ENCODE assay signal across 1 cellular context in the genomic region with DNA sequence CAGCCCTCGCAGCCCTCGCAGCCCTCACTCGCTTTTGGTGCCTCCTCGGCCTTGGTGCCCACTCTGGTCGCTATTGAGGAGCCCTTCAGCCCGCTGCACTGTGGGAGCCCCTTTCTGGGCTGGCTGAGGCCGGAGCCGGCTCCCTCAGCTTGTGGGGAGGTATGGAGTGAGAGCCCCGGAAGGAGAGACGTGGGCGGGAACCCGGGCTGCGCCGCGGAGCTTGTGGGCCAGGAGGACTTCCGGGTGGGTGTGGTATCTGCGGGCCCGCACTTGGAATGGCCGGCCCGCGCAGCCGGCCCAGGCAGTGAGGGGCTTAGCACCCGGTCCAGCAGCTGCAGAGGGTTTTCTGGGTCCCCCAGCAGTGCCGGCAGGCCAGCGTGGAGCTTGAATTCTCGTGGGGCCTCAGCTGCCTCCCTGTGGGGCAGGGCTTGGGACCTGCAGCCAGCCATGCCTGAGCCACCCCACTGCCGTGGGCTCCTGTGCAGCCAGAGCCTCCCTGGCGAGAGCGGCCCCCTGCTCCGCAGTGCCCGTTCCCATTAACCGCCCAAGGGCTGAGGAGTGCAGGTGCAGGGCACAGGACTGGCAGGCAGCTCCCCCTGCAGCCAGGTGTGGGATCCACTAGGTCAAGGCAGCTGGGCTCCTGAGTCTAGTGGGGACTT.
TF ChIP-seq lines count a peak whose summit lies in the region.

No MANE protein-coding gene starts in this region.

TF ChIP-seq in K562, 482 proteins besides CTCF, POLR2A, EP300 and RAD21 (continued from another document and continues in another):
- TF ChIP-seq BMI1 (IDR thresholded peaks at IDR 0.05; ENCODE audit: low read length) (no peak), MCM2 (IDR thresholded peaks at IDR 0.05; ENCODE audit: low read depth) (no peak), SRSF7 (optimal IDR thresholded peaks at IDR 0.05; ENCODE audit: low read depth, low read length) (no peak), NFIC (IDR thresholded peaks at IDR 0.05) (peak; percentile 35; the same call in 1 of the 2 replicates), ZNF217 (CRISPR knock-in tag; IDR thresholded peaks at IDR 0.05) (no peak), TAF15 (IDR thresholded peaks at IDR 0.05; ENCODE audit: low read depth, low read length) (no peak), NRF1 (conservative IDR thresholded peaks at IDR 0.05 in 1 of 2, IDR thresholded peaks at IDR 0.05 in 1 of 2) (peak; percentile 75 to 78), NFRKB (IDR thresholded peaks at IDR 0.05; ENCODE audit: low read depth) (no peak; the same call in 1 of the 2 replicates), RUNX1 (IDR thresholded peaks at IDR 0.05; ENCODE audit: low read depth) (no peak), FOXJ2 (tag; IDR thresholded peaks at IDR 0.05) (no peak), SMARCA4 (IDR thresholded peaks at IDR 0.05) (no peak), KLF13 (tag; IDR thresholded peaks at IDR 0.05; ENCODE audit: borderline replicate concordance, low read depth) (0 out of 2 replicates have a peak, but pooled peaks have one; percentile 66), SMAD3 (CRISPR knock-in tag; conservative IDR thresholded peaks at IDR 0.05) (0 out of 2 replicates have a peak, but pooled peaks have one; percentile 21)
- TF ChIP-seq, protein P1, sequence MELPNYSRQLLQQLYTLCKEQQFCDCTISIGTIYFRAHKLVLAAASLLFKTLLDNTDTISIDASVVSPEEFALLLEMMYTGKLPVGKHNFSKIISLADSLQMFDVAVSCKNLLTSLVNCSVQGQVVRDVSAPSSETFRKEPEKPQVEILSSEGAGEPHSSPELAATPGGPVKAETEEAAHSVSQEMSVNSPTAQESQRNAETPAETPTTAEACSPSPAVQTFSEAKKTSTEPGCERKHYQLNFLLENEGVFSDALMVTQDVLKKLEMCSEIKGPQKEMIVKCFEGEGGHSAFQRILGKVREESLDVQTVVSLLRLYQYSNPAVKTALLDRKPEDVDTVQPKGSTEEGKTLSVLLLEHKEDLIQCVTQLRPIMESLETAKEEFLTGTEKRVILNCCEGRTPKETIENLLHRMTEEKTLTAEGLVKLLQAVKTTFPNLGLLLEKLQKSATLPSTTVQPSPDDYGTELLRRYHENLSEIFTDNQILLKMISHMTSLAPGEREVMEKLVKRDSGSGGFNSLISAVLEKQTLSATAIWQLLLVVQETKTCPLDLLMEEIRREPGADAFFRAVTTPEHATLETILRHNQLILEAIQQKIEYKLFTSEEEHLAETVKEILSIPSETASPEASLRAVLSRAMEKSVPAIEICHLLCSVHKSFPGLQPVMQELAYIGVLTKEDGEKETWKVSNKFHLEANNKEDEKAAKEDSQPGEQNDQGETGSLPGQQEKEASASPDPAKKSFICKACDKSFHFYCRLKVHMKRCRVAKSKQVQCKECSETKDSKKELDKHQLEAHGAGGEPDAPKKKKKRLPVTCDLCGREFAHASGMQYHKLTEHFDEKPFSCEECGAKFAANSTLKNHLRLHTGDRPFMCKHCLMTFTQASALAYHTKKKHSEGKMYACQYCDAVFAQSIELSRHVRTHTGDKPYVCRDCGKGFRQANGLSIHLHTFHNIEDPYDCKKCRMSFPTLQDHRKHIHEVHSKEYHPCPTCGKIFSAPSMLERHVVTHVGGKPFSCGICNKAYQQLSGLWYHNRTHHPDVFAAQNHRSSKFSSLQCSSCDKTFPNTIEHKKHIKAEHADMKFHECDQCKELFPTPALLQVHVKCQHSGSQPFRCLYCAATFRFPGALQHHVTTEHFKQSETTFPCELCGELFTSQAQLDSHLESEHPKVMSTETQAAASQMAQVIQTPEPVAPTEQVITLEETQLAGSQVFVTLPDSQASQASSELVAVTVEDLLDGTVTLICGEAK (IDR thresholded peaks at IDR 0.05), result peak; percentile 76
- TF ChIP-seq, protein P1 (CRISPR knock-in tag; IDR thresholded peaks at IDR 0.05), result peak; percentile 54
- TF ChIP-seq, protein P2, sequence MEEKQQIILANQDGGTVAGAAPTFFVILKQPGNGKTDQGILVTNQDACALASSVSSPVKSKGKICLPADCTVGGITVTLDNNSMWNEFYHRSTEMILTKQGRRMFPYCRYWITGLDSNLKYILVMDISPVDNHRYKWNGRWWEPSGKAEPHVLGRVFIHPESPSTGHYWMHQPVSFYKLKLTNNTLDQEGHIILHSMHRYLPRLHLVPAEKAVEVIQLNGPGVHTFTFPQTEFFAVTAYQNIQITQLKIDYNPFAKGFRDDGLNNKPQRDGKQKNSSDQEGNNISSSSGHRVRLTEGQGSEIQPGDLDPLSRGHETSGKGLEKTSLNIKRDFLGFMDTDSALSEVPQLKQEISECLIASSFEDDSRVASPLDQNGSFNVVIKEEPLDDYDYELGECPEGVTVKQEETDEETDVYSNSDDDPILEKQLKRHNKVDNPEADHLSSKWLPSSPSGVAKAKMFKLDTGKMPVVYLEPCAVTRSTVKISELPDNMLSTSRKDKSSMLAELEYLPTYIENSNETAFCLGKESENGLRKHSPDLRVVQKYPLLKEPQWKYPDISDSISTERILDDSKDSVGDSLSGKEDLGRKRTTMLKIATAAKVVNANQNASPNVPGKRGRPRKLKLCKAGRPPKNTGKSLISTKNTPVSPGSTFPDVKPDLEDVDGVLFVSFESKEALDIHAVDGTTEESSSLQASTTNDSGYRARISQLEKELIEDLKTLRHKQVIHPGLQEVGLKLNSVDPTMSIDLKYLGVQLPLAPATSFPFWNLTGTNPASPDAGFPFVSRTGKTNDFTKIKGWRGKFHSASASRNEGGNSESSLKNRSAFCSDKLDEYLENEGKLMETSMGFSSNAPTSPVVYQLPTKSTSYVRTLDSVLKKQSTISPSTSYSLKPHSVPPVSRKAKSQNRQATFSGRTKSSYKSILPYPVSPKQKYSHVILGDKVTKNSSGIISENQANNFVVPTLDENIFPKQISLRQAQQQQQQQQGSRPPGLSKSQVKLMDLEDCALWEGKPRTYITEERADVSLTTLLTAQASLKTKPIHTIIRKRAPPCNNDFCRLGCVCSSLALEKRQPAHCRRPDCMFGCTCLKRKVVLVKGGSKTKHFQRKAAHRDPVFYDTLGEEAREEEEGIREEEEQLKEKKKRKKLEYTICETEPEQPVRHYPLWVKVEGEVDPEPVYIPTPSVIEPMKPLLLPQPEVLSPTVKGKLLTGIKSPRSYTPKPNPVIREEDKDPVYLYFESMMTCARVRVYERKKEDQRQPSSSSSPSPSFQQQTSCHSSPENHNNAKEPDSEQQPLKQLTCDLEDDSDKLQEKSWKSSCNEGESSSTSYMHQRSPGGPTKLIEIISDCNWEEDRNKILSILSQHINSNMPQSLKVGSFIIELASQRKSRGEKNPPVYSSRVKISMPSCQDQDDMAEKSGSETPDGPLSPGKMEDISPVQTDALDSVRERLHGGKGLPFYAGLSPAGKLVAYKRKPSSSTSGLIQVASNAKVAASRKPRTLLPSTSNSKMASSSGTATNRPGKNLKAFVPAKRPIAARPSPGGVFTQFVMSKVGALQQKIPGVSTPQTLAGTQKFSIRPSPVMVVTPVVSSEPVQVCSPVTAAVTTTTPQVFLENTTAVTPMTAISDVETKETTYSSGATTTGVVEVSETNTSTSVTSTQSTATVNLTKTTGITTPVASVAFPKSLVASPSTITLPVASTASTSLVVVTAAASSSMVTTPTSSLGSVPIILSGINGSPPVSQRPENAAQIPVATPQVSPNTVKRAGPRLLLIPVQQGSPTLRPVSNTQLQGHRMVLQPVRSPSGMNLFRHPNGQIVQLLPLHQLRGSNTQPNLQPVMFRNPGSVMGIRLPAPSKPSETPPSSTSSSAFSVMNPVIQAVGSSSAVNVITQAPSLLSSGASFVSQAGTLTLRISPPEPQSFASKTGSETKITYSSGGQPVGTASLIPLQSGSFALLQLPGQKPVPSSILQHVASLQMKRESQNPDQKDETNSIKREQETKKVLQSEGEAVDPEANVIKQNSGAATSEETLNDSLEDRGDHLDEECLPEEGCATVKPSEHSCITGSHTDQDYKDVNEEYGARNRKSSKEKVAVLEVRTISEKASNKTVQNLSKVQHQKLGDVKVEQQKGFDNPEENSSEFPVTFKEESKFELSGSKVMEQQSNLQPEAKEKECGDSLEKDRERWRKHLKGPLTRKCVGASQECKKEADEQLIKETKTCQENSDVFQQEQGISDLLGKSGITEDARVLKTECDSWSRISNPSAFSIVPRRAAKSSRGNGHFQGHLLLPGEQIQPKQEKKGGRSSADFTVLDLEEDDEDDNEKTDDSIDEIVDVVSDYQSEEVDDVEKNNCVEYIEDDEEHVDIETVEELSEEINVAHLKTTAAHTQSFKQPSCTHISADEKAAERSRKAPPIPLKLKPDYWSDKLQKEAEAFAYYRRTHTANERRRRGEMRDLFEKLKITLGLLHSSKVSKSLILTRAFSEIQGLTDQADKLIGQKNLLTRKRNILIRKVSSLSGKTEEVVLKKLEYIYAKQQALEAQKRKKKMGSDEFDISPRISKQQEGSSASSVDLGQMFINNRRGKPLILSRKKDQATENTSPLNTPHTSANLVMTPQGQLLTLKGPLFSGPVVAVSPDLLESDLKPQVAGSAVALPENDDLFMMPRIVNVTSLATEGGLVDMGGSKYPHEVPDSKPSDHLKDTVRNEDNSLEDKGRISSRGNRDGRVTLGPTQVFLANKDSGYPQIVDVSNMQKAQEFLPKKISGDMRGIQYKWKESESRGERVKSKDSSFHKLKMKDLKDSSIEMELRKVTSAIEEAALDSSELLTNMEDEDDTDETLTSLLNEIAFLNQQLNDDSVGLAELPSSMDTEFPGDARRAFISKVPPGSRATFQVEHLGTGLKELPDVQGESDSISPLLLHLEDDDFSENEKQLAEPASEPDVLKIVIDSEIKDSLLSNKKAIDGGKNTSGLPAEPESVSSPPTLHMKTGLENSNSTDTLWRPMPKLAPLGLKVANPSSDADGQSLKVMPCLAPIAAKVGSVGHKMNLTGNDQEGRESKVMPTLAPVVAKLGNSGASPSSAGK (IDR thresholded peaks at IDR 0.05), result peak; percentile 74
- TF ChIP-seq, protein P3, sequence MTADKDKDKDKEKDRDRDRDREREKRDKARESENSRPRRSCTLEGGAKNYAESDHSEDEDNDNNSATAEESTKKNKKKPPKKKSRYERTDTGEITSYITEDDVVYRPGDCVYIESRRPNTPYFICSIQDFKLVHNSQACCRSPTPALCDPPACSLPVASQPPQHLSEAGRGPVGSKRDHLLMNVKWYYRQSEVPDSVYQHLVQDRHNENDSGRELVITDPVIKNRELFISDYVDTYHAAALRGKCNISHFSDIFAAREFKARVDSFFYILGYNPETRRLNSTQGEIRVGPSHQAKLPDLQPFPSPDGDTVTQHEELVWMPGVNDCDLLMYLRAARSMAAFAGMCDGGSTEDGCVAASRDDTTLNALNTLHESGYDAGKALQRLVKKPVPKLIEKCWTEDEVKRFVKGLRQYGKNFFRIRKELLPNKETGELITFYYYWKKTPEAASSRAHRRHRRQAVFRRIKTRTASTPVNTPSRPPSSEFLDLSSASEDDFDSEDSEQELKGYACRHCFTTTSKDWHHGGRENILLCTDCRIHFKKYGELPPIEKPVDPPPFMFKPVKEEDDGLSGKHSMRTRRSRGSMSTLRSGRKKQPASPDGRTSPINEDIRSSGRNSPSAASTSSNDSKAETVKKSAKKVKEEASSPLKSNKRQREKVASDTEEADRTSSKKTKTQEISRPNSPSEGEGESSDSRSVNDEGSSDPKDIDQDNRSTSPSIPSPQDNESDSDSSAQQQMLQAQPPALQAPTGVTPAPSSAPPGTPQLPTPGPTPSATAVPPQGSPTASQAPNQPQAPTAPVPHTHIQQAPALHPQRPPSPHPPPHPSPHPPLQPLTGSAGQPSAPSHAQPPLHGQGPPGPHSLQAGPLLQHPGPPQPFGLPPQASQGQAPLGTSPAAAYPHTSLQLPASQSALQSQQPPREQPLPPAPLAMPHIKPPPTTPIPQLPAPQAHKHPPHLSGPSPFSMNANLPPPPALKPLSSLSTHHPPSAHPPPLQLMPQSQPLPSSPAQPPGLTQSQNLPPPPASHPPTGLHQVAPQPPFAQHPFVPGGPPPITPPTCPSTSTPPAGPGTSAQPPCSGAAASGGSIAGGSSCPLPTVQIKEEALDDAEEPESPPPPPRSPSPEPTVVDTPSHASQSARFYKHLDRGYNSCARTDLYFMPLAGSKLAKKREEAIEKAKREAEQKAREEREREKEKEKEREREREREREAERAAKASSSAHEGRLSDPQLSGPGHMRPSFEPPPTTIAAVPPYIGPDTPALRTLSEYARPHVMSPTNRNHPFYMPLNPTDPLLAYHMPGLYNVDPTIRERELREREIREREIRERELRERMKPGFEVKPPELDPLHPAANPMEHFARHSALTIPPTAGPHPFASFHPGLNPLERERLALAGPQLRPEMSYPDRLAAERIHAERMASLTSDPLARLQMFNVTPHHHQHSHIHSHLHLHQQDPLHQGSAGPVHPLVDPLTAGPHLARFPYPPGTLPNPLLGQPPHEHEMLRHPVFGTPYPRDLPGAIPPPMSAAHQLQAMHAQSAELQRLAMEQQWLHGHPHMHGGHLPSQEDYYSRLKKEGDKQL (CRISPR knock-in tag; IDR thresholded peaks at IDR 0.05; ENCODE audit: borderline replicate concordance), result no peak
- TF ChIP-seq, protein P4, sequence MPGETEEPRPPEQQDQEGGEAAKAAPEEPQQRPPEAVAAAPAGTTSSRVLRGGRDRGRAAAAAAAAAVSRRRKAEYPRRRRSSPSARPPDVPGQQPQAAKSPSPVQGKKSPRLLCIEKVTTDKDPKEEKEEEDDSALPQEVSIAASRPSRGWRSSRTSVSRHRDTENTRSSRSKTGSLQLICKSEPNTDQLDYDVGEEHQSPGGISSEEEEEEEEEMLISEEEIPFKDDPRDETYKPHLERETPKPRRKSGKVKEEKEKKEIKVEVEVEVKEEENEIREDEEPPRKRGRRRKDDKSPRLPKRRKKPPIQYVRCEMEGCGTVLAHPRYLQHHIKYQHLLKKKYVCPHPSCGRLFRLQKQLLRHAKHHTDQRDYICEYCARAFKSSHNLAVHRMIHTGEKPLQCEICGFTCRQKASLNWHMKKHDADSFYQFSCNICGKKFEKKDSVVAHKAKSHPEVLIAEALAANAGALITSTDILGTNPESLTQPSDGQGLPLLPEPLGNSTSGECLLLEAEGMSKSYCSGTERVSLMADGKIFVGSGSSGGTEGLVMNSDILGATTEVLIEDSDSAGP (CRISPR knock-in tag; IDR thresholded peaks at IDR 0.05), result no peak
